1 cellular context compared by ENCODE assay signal in the genomic region with DNA sequence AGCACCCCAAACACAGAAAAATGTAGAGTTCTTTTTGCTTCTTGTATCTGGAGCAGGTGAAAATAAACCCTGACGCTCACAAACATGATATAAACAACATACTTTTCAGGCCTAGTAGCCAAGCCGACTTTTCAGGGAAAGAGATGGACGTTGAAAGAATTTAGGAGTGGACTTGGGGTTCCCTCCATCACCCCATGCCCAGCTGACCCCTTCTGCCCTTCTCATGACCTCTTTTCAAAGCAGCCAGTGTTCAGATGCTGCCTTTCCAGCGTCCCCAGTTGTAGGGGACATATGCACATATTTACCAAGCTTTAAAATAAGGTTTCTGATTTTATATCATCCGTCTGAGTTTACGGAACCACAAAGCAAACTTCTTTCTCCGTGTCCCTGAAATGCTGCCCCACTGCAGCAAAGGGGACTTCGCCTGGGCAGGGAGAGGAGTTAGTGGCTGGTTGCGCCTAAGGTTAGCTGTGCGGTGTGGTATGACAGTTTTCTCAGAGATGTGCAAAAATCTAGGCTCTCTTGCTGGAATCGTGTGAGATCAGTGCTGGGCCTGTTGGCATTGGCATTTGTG.
TF ChIP-seq lines count a peak whose summit lies in the region.

No MANE protein-coding gene starts in this region.

TF ChIP-seq in K562, 482 proteins besides CTCF, POLR2A, EP300 and RAD21 (continued from another document):
- TF ChIP-seq, protein P1, sequence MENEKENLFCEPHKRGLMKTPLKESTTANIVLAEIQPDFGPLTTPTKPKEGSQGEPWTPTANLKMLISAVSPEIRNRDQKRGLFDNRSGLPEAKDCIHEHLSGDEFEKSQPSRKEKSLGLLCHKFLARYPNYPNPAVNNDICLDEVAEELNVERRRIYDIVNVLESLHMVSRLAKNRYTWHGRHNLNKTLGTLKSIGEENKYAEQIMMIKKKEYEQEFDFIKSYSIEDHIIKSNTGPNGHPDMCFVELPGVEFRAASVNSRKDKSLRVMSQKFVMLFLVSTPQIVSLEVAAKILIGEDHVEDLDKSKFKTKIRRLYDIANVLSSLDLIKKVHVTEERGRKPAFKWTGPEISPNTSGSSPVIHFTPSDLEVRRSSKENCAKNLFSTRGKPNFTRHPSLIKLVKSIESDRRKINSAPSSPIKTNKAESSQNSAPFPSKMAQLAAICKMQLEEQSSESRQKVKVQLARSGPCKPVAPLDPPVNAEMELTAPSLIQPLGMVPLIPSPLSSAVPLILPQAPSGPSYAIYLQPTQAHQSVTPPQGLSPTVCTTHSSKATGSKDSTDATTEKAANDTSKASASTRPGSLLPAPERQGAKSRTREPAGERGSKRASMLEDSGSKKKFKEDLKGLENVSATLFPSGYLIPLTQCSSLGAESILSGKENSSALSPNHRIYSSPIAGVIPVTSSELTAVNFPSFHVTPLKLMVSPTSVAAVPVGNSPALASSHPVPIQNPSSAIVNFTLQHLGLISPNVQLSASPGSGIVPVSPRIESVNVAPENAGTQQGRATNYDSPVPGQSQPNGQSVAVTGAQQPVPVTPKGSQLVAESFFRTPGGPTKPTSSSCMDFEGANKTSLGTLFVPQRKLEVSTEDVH (IDR thresholded peaks at IDR 0.05; ENCODE audit: low read depth, partially characterized antibody): no peak
- TF ChIP-seq MYNN (IDR thresholded peaks at IDR 0.05): no peak
- TF ChIP-seq MYNN (CRISPR knock-in tag; IDR thresholded peaks at IDR 0.05): no peak
- no peak for TF ChIP-seq HMG20A (CRISPR knock-in tag; conservative IDR thresholded peaks at IDR 0.05)
- no peak for TF ChIP-seq COPS2 (conservative IDR thresholded peaks at IDR 0.05)
- TF ChIP-seq HDGF (IDR thresholded peaks at IDR 0.05): no peak
- TF ChIP-seq, protein P2, sequence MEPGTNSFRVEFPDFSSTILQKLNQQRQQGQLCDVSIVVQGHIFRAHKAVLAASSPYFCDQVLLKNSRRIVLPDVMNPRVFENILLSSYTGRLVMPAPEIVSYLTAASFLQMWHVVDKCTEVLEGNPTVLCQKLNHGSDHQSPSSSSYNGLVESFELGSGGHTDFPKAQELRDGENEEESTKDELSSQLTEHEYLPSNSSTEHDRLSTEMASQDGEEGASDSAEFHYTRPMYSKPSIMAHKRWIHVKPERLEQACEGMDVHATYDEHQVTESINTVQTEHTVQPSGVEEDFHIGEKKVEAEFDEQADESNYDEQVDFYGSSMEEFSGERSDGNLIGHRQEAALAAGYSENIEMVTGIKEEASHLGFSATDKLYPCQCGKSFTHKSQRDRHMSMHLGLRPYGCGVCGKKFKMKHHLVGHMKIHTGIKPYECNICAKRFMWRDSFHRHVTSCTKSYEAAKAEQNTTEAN (CRISPR knock-in tag; IDR thresholded peaks at IDR 0.05): no peak
- TF ChIP-seq, protein P3, sequence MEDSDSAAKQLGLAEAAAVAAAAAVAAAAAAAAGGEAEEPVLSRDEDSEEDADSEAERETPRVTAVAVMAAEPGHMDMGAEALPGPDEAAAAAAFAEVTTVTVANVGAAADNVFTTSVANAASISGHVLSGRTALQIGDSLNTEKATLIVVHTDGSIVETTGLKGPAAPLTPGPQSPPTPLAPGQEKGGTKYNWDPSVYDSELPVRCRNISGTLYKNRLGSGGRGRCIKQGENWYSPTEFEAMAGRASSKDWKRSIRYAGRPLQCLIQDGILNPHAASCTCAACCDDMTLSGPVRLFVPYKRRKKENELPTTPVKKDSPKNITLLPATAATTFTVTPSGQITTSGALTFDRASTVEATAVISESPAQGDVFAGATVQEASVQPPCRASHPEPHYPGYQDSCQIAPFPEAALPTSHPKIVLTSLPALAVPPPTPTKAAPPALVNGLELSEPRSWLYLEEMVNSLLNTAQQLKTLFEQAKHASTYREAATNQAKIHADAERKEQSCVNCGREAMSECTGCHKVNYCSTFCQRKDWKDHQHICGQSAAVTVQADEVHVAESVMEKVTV (CRISPR knock-in tag; IDR thresholded peaks at IDR 0.05): no peak
